30 cellular contexts compared by ENCODE assay signal in the genomic region with DNA sequence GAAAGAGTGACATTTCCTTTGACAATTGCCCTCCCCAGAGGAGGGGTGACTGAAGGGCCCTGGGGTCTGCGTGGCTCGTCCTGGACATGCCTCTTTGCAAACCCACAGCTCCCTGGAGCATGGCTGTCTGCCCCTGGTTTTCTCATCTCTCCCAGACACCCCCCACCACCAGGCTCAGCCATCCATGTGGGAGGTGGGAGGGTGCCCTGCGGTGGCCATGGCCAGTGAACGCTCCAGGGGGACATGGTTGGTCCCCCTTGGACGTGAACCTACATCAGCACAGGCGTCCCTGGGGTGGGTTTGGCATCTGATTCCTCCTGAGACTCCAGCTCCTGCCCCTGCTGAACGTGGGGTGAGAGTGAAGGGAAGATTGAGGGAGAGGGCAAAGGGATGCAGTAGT.
"Had no signal": no experiment of that assay in that cellular context is flagged by ENCODE, and none has a peak within 500 bp of the region (broad histone marks: within the 10 kb centered on the region; RNA-seq: fewer than 3 reads in every experiment).

No MANE protein-coding gene starts in this region.

- H3K27me3 ChIP-seq: MG63, SJSA1 had no signal

- H3K4me1 ChIP-seq: SJSA1 had no signal

- DNase-seq: activated B cell treated with CpG ODN at 0.5 μM for 24 hours; activated CD4-positive, alpha-beta memory T cell treated with anti-CD3 and anti-CD28 coated beads for 36 hours; activated CD4-positive, alpha-beta T cell treated with anti-CD3 and anti-CD28 coated beads for 4 hours; activated CD4-positive, alpha-beta T cell treated with anti-CD3 and anti-CD28 coated beads, Interleukin-2, amount 50 U/mL, for 1 hour; activated CD4-positive, CD25-positive, alpha-beta regulatory T cell treated with anti-CD3 and anti-CD28 coated beads, Interleukin-2, amount 50 U/mL, for 72 hours; activated CD8-positive, alpha-beta memory T cell treated with anti-CD3 and anti-CD28 coated beads, Interleukin-2, amount 50 U/mL, for 48 hours; activated effector memory CD4-positive, alpha-beta T cell treated with Interleukin-2 at 50 U/mL for 16 hours; activated naive CD4-positive, alpha-beta T cell treated with anti-CD3 and anti-CD28 coated beads, Interleukin-2, amount 10 ng/mL, durations not matched to agents 7 days and 5 days; activated naive CD8-positive, alpha-beta T cell treated with anti-CD3 and anti-CD28 coated beads, Interleukin-2, amount 50 U/mL, for 24 hours; activated T-cell treated with anti-CD3 and anti-CD28 coated beads, Interleukin-2, amount 50 U/mL, for 48 hours; anterior cingulate cortex; central memory CD4-positive, alpha-beta T cell; Kasumi-1; KG1; MG63; NCI-H1092; NCI-H1436 treated with DMSO at 0.1 percent for 48 hours; NCI-H1694 treated with DMSO at 0.1 percent for 48 hours; NCI-H2029; NCI-H345; NCI-H524 treated with DMSO at 0.1 percent for 48 hours; SHP77; SK-N-SH; T-helper 9 cell had no signal

- H3K4me3 Mint-ChIP-seq: activated B cell treated with CpG ODN at 0.5 μM for 24 hours; activated CD4-positive, alpha-beta memory T cell treated with anti-CD3 and anti-CD28 coated beads for 36 hours; activated naive CD4-positive, alpha-beta T cell treated with anti-CD3 and anti-CD28 coated beads, Interleukin-2, amount 10 ng/mL, durations not matched to agents 7 days and 5 days; activated naive CD8-positive, alpha-beta T cell; activated naive CD8-positive, alpha-beta T cell treated with anti-CD3 and anti-CD28 coated beads, Interleukin-2, amount 50 U/mL, for 24 hours; brain; T-helper 1 cell treated with Interleukin-12 subunit alpha and Interleukin-12 subunit beta and Interleukin-4 antibody, amounts not matched to agents 30 μg/mL and 1 μg/mL, for 36 hours had no signal

- H3K36me3 Mint-ChIP-seq: activated CD4-positive, alpha-beta memory T cell treated with anti-CD3 and anti-CD28 coated beads for 36 hours; activated naive CD4-positive, alpha-beta T cell treated with anti-CD3 and anti-CD28 coated beads, Interleukin-2, amount 10 ng/mL, durations not matched to agents 7 days and 5 days; activated naive CD8-positive, alpha-beta T cell; brain had no signal

- H3K4me1 Mint-ChIP-seq: activated B cell treated with CpG ODN at 0.5 μM for 24 hours; activated naive CD4-positive, alpha-beta T cell treated with anti-CD3 and anti-CD28 coated beads, Interleukin-2, amount 10 ng/mL, durations not matched to agents 7 days and 5 days; activated naive CD8-positive, alpha-beta T cell treated with anti-CD3 and anti-CD28 coated beads, Interleukin-2, amount 50 U/mL, for 24 hours had no signal

- H3K27ac Mint-ChIP-seq: activated B cell treated with CpG ODN at 0.5 μM for 24 hours; activated CD4-positive, alpha-beta memory T cell treated with anti-CD3 and anti-CD28 coated beads for 36 hours; activated naive CD4-positive, alpha-beta T cell treated with anti-CD3 and anti-CD28 coated beads, Interleukin-2, amount 10 ng/mL, durations not matched to agents 7 days and 5 days; activated naive CD8-positive, alpha-beta T cell; activated naive CD8-positive, alpha-beta T cell treated with anti-CD3 and anti-CD28 coated beads, Interleukin-2, amount 50 U/mL, for 24 hours; T-helper 1 cell treated with Interleukin-12 subunit alpha and Interleukin-12 subunit beta and Interleukin-4 antibody, amounts not matched to agents 30 μg/mL and 1 μg/mL, for 36 hours had no signal

- H3K36me3 ChIP-seq: MG63, SJSA1 had no signal

- H3K9me3 ChIP-seq: MG63, SJSA1, SK-N-SH had no signal

- H3K4me3 ChIP-seq: MG63, SJSA1 had no signal

- H3K27ac ChIP-seq: SJSA1, VCaP had no signal

- H3K9me3 Mint-ChIP-seq: activated B cell treated with CpG ODN at 0.5 μM for 24 hours; activated CD4-positive, alpha-beta memory T cell treated with anti-CD3 and anti-CD28 coated beads for 36 hours; activated naive CD4-positive, alpha-beta T cell treated with anti-CD3 and anti-CD28 coated beads, Interleukin-2, amount 10 ng/mL, durations not matched to agents 7 days and 5 days; activated naive CD8-positive, alpha-beta T cell treated with anti-CD3 and anti-CD28 coated beads, Interleukin-2, amount 50 U/mL, for 24 hours; T-helper 1 cell treated with Interleukin-12 subunit alpha and Interleukin-12 subunit beta and Interleukin-4 antibody, amounts not matched to agents 30 μg/mL and 1 μg/mL, for 36 hours had no signal

- H3K27me3 Mint-ChIP-seq: activated B cell treated with CpG ODN at 0.5 μM for 24 hours; activated naive CD8-positive, alpha-beta T cell treated with anti-CD3 and anti-CD28 coated beads, Interleukin-2, amount 50 U/mL, for 24 hours had no signal

- ATAC-seq: activated naive CD8-positive, alpha-beta T cell treated with anti-CD3 and anti-CD28 coated beads, Interleukin-2, amount 50 U/mL, for 24 hours; Panc1 had no signal
